Comparison of ENCODE assay signal across 8 cellular contexts in the genomic region with DNA sequence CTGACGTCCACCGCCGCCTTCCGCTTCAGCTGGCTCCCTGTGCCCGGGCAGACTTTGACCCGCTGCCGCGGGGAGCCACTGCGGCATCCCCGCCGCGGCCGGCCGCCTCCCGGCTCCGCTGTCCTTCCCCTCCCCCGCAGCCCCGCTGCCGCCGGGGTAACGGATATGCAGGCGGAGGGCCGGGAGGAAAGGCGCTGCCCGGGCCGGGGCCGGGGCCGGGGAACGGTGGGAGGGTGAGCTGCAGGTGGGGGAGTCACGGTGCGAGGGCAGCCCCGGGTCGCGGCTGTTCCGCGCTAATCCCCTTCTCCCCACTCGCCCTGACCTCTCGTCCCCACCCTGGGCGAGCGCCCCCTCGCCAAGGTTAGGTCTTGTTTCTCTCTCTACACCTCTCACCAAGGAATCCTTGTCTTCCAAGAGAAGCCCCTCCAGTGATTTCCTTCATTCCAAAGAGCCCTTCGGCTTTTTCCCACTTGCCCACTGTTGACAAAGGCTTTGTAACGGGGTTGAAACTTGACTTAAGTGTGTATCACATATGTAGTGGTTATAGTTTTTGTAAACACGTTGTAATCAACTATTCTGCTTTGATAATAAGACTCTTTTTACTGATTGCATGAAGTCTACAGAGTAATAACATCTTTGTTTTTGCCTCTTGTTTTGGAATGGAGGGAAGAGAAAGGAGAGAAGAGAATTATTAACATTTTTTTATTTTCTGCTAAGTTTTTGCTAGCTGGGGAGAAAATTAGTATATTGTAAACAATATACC. TPM values are rescaled to one million over a fixed set of nuclear protein-coding genes. Genes with fewer than 3 reads are reported as not detected.
DNase-seq lines count a peak whose midpoint lies in the region; ATAC-seq and TF ChIP-seq lines count a peak whose summit lies in the region.

No MANE protein-coding gene starts in this region.

- ATAC-seq in HG02588 (IDR thresholded peaks at IDR 0.05; ENCODE audit: unreplicated experiment) (peak; percentile 39), lung (ENCODE audit: insufficient read depth, low FRiP score) (peak; percentile 62)
- peak; percentile 28 to 51 for ATAC-seq in activated CD4-positive, CD25-positive, alpha-beta regulatory T cell treated with anti-CD3 and anti-CD28 coated beads, Interleukin-2, amount 50 U/mL, for 24 hours

- intact Hi-C loops in dorsolateral prefrontal cortex (cut with DNase I), result loop anchor here (5.0 to 10.0 kb wide), 6 partner anchors 98 to 502 kb away; partner anchors contain the start of gene ACBD6 (in 1 of the 2)

- H3K36me3 ChIP-seq in lung (ENCODE audit: control insufficient read depth in 2 of 2, insufficient read depth in 2 of 2, low read length in 2 of 2), result no peaks in the 10 kb centered on the region

- H3K27ac ChIP-seq in dorsolateral prefrontal cortex, result peak overlapping the region; percentile 39 to 97 (median 88)
- peak overlapping the region; percentile 87 to 90 for H3K27ac ChIP-seq in lung (ENCODE audit: low read depth in 1 of 2, low read length in 1 of 2)

- H3K27me3 ChIP-seq in dorsolateral prefrontal cortex (no peaks in the 10 kb centered on the region), lung (ENCODE audit: control insufficient read depth, insufficient read depth) (no peaks in the 10 kb centered on the region)

- DNase-seq in NCI-H187 (lab: John Stamatoyannopoulos, UW) (peak; percentile 67 to 92), NCI-H187 treated with DMSO at 0.1 percent for 48 hours (lab: John Stamatoyannopoulos, UW) (no peak), NCI-H146 (lab: John Stamatoyannopoulos, UW) (peak; percentile 83), dorsolateral prefrontal cortex (peak in 8 of 10 donors; percentile 30 to 78 (median 46)), lung (ENCODE audit: low spot score) (peak; percentile 63)
- DNase-seq in stimulated activated CD8-positive, alpha-beta memory T cell treated with anti-CD3 and anti-CD28 coated beads, Interleukin-12 subunit alpha, Interleukin-12 subunit beta, amount 100 ng/mL, for 4 hours (ENCODE audit: low read depth), result peak; percentile 38

- WGBS in lung, 2 donors, result 1 to 2% methylated on average over 30 to 44 of the region's 44 CpGs

- no peaks in the 10 kb centered on the region for H3K4me1 ChIP-seq in lung (ENCODE audit: control insufficient read depth in 2 of 2, insufficient read depth in 2 of 2, low read length in 2 of 2)

- H3K9me3 ChIP-seq in lung (ENCODE audit: control insufficient read depth in 2 of 2, insufficient read depth in 1 of 2, low read length in 1 of 2), result no peaks in the 10 kb centered on the region

- TF ChIP-seq CTCF in dorsolateral prefrontal cortex (IDR thresholded peaks at IDR 0.05 in 54 of 56, conservative IDR thresholded peaks at IDR 0.05 in 2 of 56; ENCODE audit: low read depth in 1 of 56, partially characterized antibody in 56 of 56) (peak in 21 of 56 donors; percentile 7 to 47 (median 19)), lung (IDR thresholded peaks at IDR 0.05; ENCODE audit: control extremely low read depth, extremely low read depth) (no peak)

- H3K4me3 ChIP-seq in dorsolateral prefrontal cortex (peak overlapping the region; percentile 56 to 100 (median 91)), lung (peak overlapping the region; percentile 81)

RNA-seq across cellular contexts. Expression of gene XPR1, which starts 0.7 kb away (rescaled TPM):
- total RNA-seq in dorsolateral prefrontal cortex, result 10 to 100 TPM; 18.3 to 47.9 (median 30.6) TPM
- 10 to 100 TPM; 29.0 to 44.0 TPM for total RNA-seq in lung
- polyA plus RNA-seq in lung, result 10 to 100 TPM in 1 of 2 donors, 1 to 10 TPM in 1; 7.4 to 14.7 TPM
